24 cellular contexts compared by ENCODE assay signal in the genomic region with DNA sequence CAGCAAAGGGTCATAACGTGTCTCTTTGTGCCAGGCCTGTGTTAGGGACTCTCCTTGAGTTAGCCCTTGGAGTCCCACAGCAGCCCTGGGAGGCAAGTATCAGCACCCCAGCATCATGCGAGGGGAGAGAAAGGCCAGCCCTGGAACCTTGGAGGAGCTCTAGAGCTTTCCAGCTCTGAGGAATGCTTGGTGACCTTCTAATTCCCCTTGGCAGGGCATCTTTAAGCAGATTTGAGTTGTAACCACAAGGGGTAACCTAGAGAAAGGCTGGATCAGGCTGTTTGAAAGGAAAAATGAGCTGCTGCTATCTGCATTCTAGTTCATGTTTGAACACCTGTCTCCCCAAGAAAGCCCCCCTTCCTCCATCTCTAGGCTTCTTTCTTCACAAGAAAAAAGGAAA. TPM values are rescaled to one million over a fixed set of nuclear protein-coding genes. Genes with fewer than 3 reads are reported as not detected.
DNase-seq lines count a peak whose midpoint lies in the region; ATAC-seq and TF ChIP-seq lines count a peak whose summit lies in the region.
"Had no signal": no experiment of that assay in that cellular context is flagged by ENCODE, and none has a peak within 500 bp of the region (broad histone marks: within the 10 kb centered on the region; RNA-seq: fewer than 3 reads in every experiment).

No MANE protein-coding gene starts in this region.

- no peak overlapping the region for H3K9ac ChIP-seq in mesendoderm (ENCODE audit: low read length)

- H3K23ac ChIP-seq in mesendoderm (ENCODE audit: low read length): no peak overlapping the region

- H3K9me3 ChIP-seq in AG04450 (ENCODE audit: control insufficient read depth, insufficient read depth, low read length): no peaks in the 10 kb centered on the region; the same call in 1 of the 2 replicates
- H3K9me3 ChIP-seq: left lung, stomach, tibial artery had no signal

- no peak overlapping the region for H2AK5ac ChIP-seq in mesendoderm (ENCODE audit: low read length)

- H4K8ac ChIP-seq in mesendoderm (ENCODE audit: low read depth, low read length): no peak overlapping the region

- no peaks in the 10 kb centered on the region for H3K27me3 Mint-ChIP-seq in naive thymus-derived CD8-positive, alpha-beta T cell
- H3K27me3 Mint-ChIP-seq: activated CD4-positive, alpha-beta T cell treated with anti-CD3 and anti-CD28 coated beads, Interleukin-2, amount 10 ng/mL, durations not matched to agents 7 days and 5 days; activated T-cell treated with anti-CD3 and anti-CD28 coated beads, Interleukin-2, amount 50 U/mL, for 24 hours had no signal

- no peak overlapping the region for H3K4ac ChIP-seq in mesendoderm (ENCODE audit: low read depth, low read length)

- no peaks in the 10 kb centered on the region for H3K79me1 ChIP-seq in mesendoderm (ENCODE audit: low read length)

- peaks cover 0 to 4% (median 1%) of the 10 kb centered on the region in 4 donors for H3K4me1 Mint-ChIP-seq in naive thymus-derived CD8-positive, alpha-beta T cell
- H3K4me1 Mint-ChIP-seq: activated CD4-positive, alpha-beta T cell treated with anti-CD3 and anti-CD28 coated beads, Interleukin-2, amount 10 ng/mL, durations not matched to agents 7 days and 5 days; CD14-positive monocyte had no signal

- no peaks in the 10 kb centered on the region for H3K36me3 ChIP-seq in H7 (replicated peaks; ENCODE audit: control insufficient read depth, insufficient read depth, low read length)
- H3K36me3 ChIP-seq in mesendoderm (ENCODE audit: control insufficient read depth, insufficient read depth, low read length): no peaks in the 10 kb centered on the region
- H3K36me3 ChIP-seq: left lung, stomach, tibial artery had no signal

- H3K4me3 ChIP-seq in AG04450 (ENCODE audit: low read depth, low read length) (no peak overlapping the region), H7 (ENCODE audit: insufficient read depth, low read depth, low read length) (no peak overlapping the region), mesendoderm (ENCODE audit: low read length) (no peak overlapping the region)
- H3K4me3 ChIP-seq: dorsolateral prefrontal cortex, left lung, stomach, tibial artery had no signal

- peak overlapping the region; percentile 39 for H3K56ac ChIP-seq in mesendoderm (ENCODE audit: low read length)

- no peak overlapping the region for H2BK15ac ChIP-seq in mesendoderm (replicated peaks; ENCODE audit: low read depth)

- no peak overlapping the region for H3K4me3 Mint-ChIP-seq in naive thymus-derived CD8-positive, alpha-beta T cell
- H3K4me3 Mint-ChIP-seq: activated CD4-positive, alpha-beta T cell treated with anti-CD3 and anti-CD28 coated beads, Interleukin-2, amount 10 ng/mL, durations not matched to agents 7 days and 5 days; activated T-cell treated with anti-CD3 and anti-CD28 coated beads, Interleukin-2, amount 50 U/mL, for 24 hours; CD14-positive monocyte; immature natural killer cell had no signal

- no peak overlapping the region for H2BK5ac ChIP-seq in mesendoderm (ENCODE audit: low read length)

- peak; percentile 45 for ATAC-seq in SK-N-SH treated with all-trans-retinoic acid at 6 μM for 48 hours
- ATAC-seq in naive thymus-derived CD8-positive, alpha-beta T cell: no peak
- ATAC-seq: HepG2, left lung had no signal

- H3K79me2 ChIP-seq in mesendoderm (ENCODE audit: control insufficient read depth, insufficient read depth, low read length): no peaks in the 10 kb centered on the region

- H3K27ac ChIP-seq in AG04450 (ENCODE audit: low read depth, low read length): no peak overlapping the region
- no peak overlapping the region for H3K27ac ChIP-seq in mesendoderm (ENCODE audit: low read depth, low read length)
- H3K27ac ChIP-seq: dorsolateral prefrontal cortex, left lung, stomach, tibial artery had no signal

- DNase-seq in AG04450 (ENCODE audit: low read depth, low spot score): no peak
- peak; percentile 71 for DNase-seq in H7
- peak; percentile 62 for DNase-seq in mesendoderm
- DNase-seq in CD1c-positive myeloid dendritic cell (ENCODE audit: extremely low spot score): no peak
- DNase-seq in naive thymus-derived CD8-positive, alpha-beta T cell: no peak
- DNase-seq in NCI-H2081 (lab: John Stamatoyannopoulos, UW): no peak
- no peak for DNase-seq in GM10248 (ENCODE audit: extremely low spot score)
- DNase-seq: ACHN; activated CD4-positive, alpha-beta T cell treated with anti-CD3 and anti-CD28 coated beads, Interleukin-2, amount 10 ng/mL, durations not matched to agents 7 days and 5 days; activated naive CD4-positive, alpha-beta T cell; activated T-cell treated with anti-CD3 and anti-CD28 coated beads, Interleukin-2, amount 50 U/mL, for 24 hours; hypothalamus; immature natural killer cell; NCI-H1694; NCI-H524; SHP77; stimulated activated CD8-positive, alpha-beta memory T cell treated with anti-CD3 and anti-CD28 coated beads, Interleukin-4, amount 100 ng/mL, for 48 hours; stomach had no signal

- H4K5ac ChIP-seq in mesendoderm (ENCODE audit: low read length): no peak overlapping the region

- H3K18ac ChIP-seq in mesendoderm (ENCODE audit: low read length): no peak overlapping the region

- no peaks in the 10 kb centered on the region for H3K36me3 Mint-ChIP-seq in naive thymus-derived CD8-positive, alpha-beta T cell
- H3K36me3 Mint-ChIP-seq: CD14-positive monocyte, immature natural killer cell had no signal

- WGBS in mesendoderm (ENCODE audit: extremely low coverage, insufficient coverage, low lambda C conversion rate): no CpG with 5 or more reads among the region's 2 CpGs

- no peak overlapping the region for H3K4me2 ChIP-seq in mesendoderm (ENCODE audit: low read length)

- peaks cover 23% of the 10 kb centered on the region for H3K27me3 ChIP-seq in AG04450 (ENCODE audit: control insufficient read depth, insufficient read depth, low read length)
- no peaks in the 10 kb centered on the region; the same call in 1 of the 2 replicates for H3K27me3 ChIP-seq in H7 (ENCODE audit: control insufficient read depth, insufficient read depth, low read length)
- H3K27me3 ChIP-seq in mesendoderm (ENCODE audit: insufficient read depth, low read length, poor library complexity): no peaks in the 10 kb centered on the region
- H3K27me3 ChIP-seq: dorsolateral prefrontal cortex, left lung, stomach had no signal

- TF ChIP-seq CTCF in AG04450 (IDR thresholded peaks at IDR 0.05; ENCODE audit: low read depth, low read length) (peak; percentile 17; the same call in 1 of the 2 replicates), GM10248 (IDR thresholded peaks at IDR 0.05; ENCODE audit: control extremely low read depth, extremely low read depth, low read depth, missing control alignments) (no peak)

- no peaks in the 10 kb centered on the region for H3K9me3 Mint-ChIP-seq in naive thymus-derived CD8-positive, alpha-beta T cell
- H3K9me3 Mint-ChIP-seq: activated CD4-positive, alpha-beta T cell treated with anti-CD3 and anti-CD28 coated beads, Interleukin-2, amount 10 ng/mL, durations not matched to agents 7 days and 5 days; activated T-cell treated with anti-CD3 and anti-CD28 coated beads, Interleukin-2, amount 50 U/mL, for 24 hours; CD14-positive monocyte; immature natural killer cell had no signal

- CTCF ChIA-PET in AG04450 (lab: Charles Lee): interaction anchor here (1.5 kb wide), 1 partner anchor 10 kb away, joined by 4 read pairs; no protein-coding TSS in a partner anchor
- CTCF ChIA-PET in GM10248 (lab: Yijun Ruan, JAX): interaction anchor here (1.4 to 1.5 kb wide), 2 partner anchors 9 to 37 kb away, joined by 4 to 5 read pairs; no protein-coding TSS in a partner anchor

- POLR2A ChIA-PET in AG04450 (lab: Yijun Ruan, JAX) (no interaction called here), GM10248 (lab: Yijun Ruan, JAX) (no interaction called here)
- POLR2A ChIA-PET in naive thymus-derived CD8-positive, alpha-beta T cell (lab: Charles Lee): no interaction called here

- no peak overlapping the region for H3K27ac Mint-ChIP-seq in naive thymus-derived CD8-positive, alpha-beta T cell
- H3K27ac Mint-ChIP-seq: activated CD4-positive, alpha-beta T cell treated with anti-CD3 and anti-CD28 coated beads, Interleukin-2, amount 10 ng/mL, durations not matched to agents 7 days and 5 days; activated T-cell treated with anti-CD3 and anti-CD28 coated beads, Interleukin-2, amount 50 U/mL, for 24 hours; CD14-positive monocyte; immature natural killer cell had no signal

- H3K4me1 ChIP-seq in mesendoderm (ENCODE audit: control insufficient read depth, low read depth, low read length): peaks cover 2% of the 10 kb centered on the region
- H3K4me1 ChIP-seq: left lung, stomach, tibial artery had no signal

- no peak overlapping the region for H2BK120ac ChIP-seq in mesendoderm (ENCODE audit: low read depth, low read length)

TF ChIP-seq in SK-N-SH treated with all-trans-retinoic acid at 6 μM for 48 hours, 23 proteins besides CTCF, POLR2A, EP300 and RAD21 (continues in another document):
- TF ChIP-seq ZNF565 (CRISPR knock-in tag; conservative IDR thresholded peaks at IDR 0.05; ENCODE audit: low read depth) (no peak), BACH2 (CRISPR knock-in tag; IDR thresholded peaks at IDR 0.05; ENCODE audit: borderline replicate concordance) (no peak), ARNTL (CRISPR knock-in tag; IDR thresholded peaks at IDR 0.05; ENCODE audit: borderline replicate concordance, low read depth) (no peak), ZNF70 (CRISPR knock-in tag; IDR thresholded peaks at IDR 0.05) (no peak)

RNA-seq across cellular contexts. Expression of gene ODC1, which starts 23.8 kb away (rescaled TPM):
- polyA plus RNA-seq in AG04450 (2011; rRNA removed): 143 and 168 TPM in 2 replicates
- polyA minus RNA-seq in AG04450 (2011; rRNA and poly(A)+ RNA removed): 92.7 and 98.7 TPM in 2 replicates
- total RNA-seq in H7 (2014; rRNA removed; shearing (Covaris generic)): 95.6 and 175 TPM in 2 replicates
- 131 TPM for polyA plus RNA-seq in mesendoderm (2013, experiment 1 of 2)
- 130 TPM for polyA plus RNA-seq in mesendoderm (2013, experiment 2 of 2)
- total RNA-seq in naive thymus-derived CD8-positive, alpha-beta T cell: 10 to 100 TPM; 49.2 to 57.1 TPM
- 10 to 100 TPM; 44.5 to 70.7 (median 60.9) TPM for polyA plus RNA-seq in naive thymus-derived CD8-positive, alpha-beta T cell

Comparison
In these comparisons a context has a peak if more than half of its experiments do, and no peak if none do; other contexts are left out.
1. DNase-seq: peak in H7 (single experiment) and mesendoderm (single experiment); none in AG04450 (single experiment), CD1c-positive myeloid dendritic cell (single experiment), naive thymus-derived CD8-positive, alpha-beta T cell (0 of 10), NCI-H2081 (0 of 2) and GM10248 (single experiment).